ENCODE assay signal across 11 cellular contexts in genomic region chr2:202269585-202269984, GRCh38. TPM values are rescaled to one million over a fixed set of nuclear protein-coding genes. Genes with fewer than 3 reads are reported as not detected.
DNase-seq lines count a peak whose midpoint lies in the region; ATAC-seq, FAIRE-seq and TF ChIP-seq lines count a peak whose summit lies in the region.
"Had no signal": no experiment of that assay in that cellular context is flagged by ENCODE, and none has a peak within 500 bp of the region (broad histone marks: within the 10 kb centered on the region; RNA-seq: fewer than 3 reads in every experiment).

No MANE protein-coding gene starts in this region.

- H3K9me3 ChIP-seq in cardiac muscle cell (ENCODE audit: low read depth): no peaks in the 10 kb centered on the region
- peaks cover 0 to 8% (median 0%) of the 10 kb centered on the region in 12 donors for H3K9me3 ChIP-seq in heart left ventricle
- no peaks in the 10 kb centered on the region for H3K9me3 ChIP-seq in Panc1 (ENCODE audit: control insufficient read depth, insufficient read depth, low read depth, low read length)
- no peaks in the 10 kb centered on the region for H3K9me3 ChIP-seq in K562 (replicated peaks; ENCODE audit: control insufficient read depth, insufficient read depth, low read depth, low read length)
- H3K9me3 ChIP-seq: Caco-2 had no signal

- H3K9me3 Mint-ChIP-seq in stimulated activated naive CD8-positive, alpha-beta T cell treated with anti-CD3 and anti-CD28 coated beads, Interleukin-15, amount 100 ng/mL, for 72 hours: no peaks in the 10 kb centered on the region

- H3K36me3 ChIP-seq in cardiac muscle cell (peaks cover 3% of the 10 kb centered on the region), heart left ventricle (peaks cover 0 to under 1% (median 0%) of the 10 kb centered on the region in 9 donors), Panc1 (ENCODE audit: control insufficient read depth, insufficient read depth, low read length) (no peaks in the 10 kb centered on the region; the same call in 1 of the 2 replicates), K562 (ENCODE audit: control insufficient read depth, insufficient read depth, low read length) (peaks cover 44% of the 10 kb centered on the region; the same call in 2 of the 3 replicates)
- H3K36me3 ChIP-seq: heart right ventricle had no signal

- H4K20me1 ChIP-seq in K562 (replicated peaks; ENCODE audit: control insufficient read depth, insufficient read depth, low read length): peaks cover 45% of the 10 kb centered on the region

- BruUV-seq in Panc1 (replicated peaks; lab: Mats Ljungman, UMichigan) (no TSS peak), K562 (replicated peaks; lab: Mats Ljungman, UMichigan) (no TSS peak)

- H3K9me1 ChIP-seq in K562 (ENCODE audit: control insufficient read depth, insufficient read depth, low read length): no peaks in the 10 kb centered on the region

- peaks cover 5% of the 10 kb centered on the region for H3K4me1 ChIP-seq in cardiac muscle cell (ENCODE audit: low read depth)
- peaks cover 0 to 56% (median 20%) of the 10 kb centered on the region in 12 donors for H3K4me1 ChIP-seq in heart left ventricle
- peaks cover 32% of the 10 kb centered on the region for H3K4me1 ChIP-seq in Panc1 (ENCODE audit: control insufficient read depth, insufficient read depth, low read length)
- peaks cover 10 to 18% of the 10 kb centered on the region in 2 experiments for H3K4me1 ChIP-seq in K562 (replicated peaks in 1 of 2; ENCODE audit: control insufficient read depth in 2 of 2, insufficient read depth in 2 of 2, low read length in 2 of 2)

- TF ChIP-seq POLR2A in heart left ventricle (IDR thresholded peaks at IDR 0.05): no peak
- TF ChIP-seq POLR2A in K562 (conservative IDR thresholded peaks at IDR 0.05): no peak

- H3K4me2 ChIP-seq in K562 (ENCODE audit: insufficient read depth, low read length): peak overlapping the region; percentile 30

- no peaks in the 10 kb centered on the region for H3K27me3 ChIP-seq in cardiac muscle cell
- no peaks in the 10 kb centered on the region for H3K27me3 ChIP-seq in heart left ventricle
- no peaks in the 10 kb centered on the region for H3K27me3 ChIP-seq in Panc1 (ENCODE audit: control insufficient read depth, insufficient read depth, low read length)
- no peaks in the 10 kb centered on the region for H3K27me3 ChIP-seq in K562 (ENCODE audit: control insufficient read depth in 2 of 2, insufficient read depth in 2 of 2, low read length in 2 of 2)
- H3K27me3 ChIP-seq: heart right ventricle had no signal

- POLR2A ChIA-PET in Panc1 (lab: Charles Lee) (interaction anchor here (0.9 kb wide), 1 partner anchor 1037 kb away, joined by 4 read pairs; no protein-coding TSS in a partner anchor), K562 (lab: Yijun Ruan, JAX) (interaction anchor here (1.0 to 4.4 kb wide), 2 partner anchors 9 to 149 kb away, joined by 3 to 24 read pairs; no protein-coding TSS in a partner anchor)

- intact Hi-C loops in heart left ventricle (cut with DNase I) (loop anchor here in 1 of 10 donors (5.0 kb wide), 1 partner anchor 108 kb away; the partner anchor contains the start of gene BMPR2), Panc1 (cut with micrococcal nuclease; ENCODE audit: unreplicated experiment) (no loop called here), K562 (cut with micrococcal nuclease) (loop anchor here (5.0 kb wide), 1 partner anchor 47 kb away; no protein-coding TSS in a partner anchor)

- H3K27ac Mint-ChIP-seq in stimulated activated naive CD8-positive, alpha-beta T cell treated with anti-CD3 and anti-CD28 coated beads, Interleukin-15, amount 100 ng/mL, for 72 hours: peak overlapping the region in 1 of 2 donors; percentile 34

- DNase-seq in cardiac muscle cell (ENCODE audit: low read depth in 1 of 2, low spot score in 1 of 2) (no peak), heart left ventricle (no peak), Panc1 (ENCODE audit: low read depth, low spot score) (no peak), K562 (ENCODE audit: extremely low read depth in 1 of 4, low spot score in 3 of 4) (peak in 2 of 4 experiments; percentile 16 to 44), NCI-H1105 (lab: John Stamatoyannopoulos, UW) (no peak), urothelium cell line (ENCODE audit: low spot score) (no peak)
- no peak for DNase-seq in stimulated activated naive CD8-positive, alpha-beta T cell treated with anti-CD3 and anti-CD28 coated beads, Interleukin-15, amount 100 ng/mL, for 72 hours
- no peak for DNase-seq in stimulated activated CD8-positive, alpha-beta memory T cell treated with anti-CD3 and anti-CD28 coated beads, Interleukin-4, amount 100 ng/mL, for 48 hours
- DNase-seq: Caco-2, heart right ventricle, NCI-H1417 treated with DMSO at 0.1 percent for 48 hours had no signal

- H3K4me1 Mint-ChIP-seq in stimulated activated naive CD8-positive, alpha-beta T cell treated with anti-CD3 and anti-CD28 coated beads, Interleukin-15, amount 100 ng/mL, for 72 hours: peaks cover 32% of the 10 kb centered on the region

- ATAC-seq in heart left ventricle: no peak
- ATAC-seq in Panc1: no peak
- peak; percentile 21 for ATAC-seq in K562
- no peak for ATAC-seq in stimulated activated naive CD8-positive, alpha-beta T cell treated with anti-CD3 and anti-CD28 coated beads, Interleukin-15, amount 100 ng/mL, for 72 hours
- ATAC-seq: heart right ventricle had no signal

- peak overlapping the region; percentile 9 to 83; a peak in 3 of 4 replicates for H3K9ac ChIP-seq in K562 (ENCODE audit: insufficient read depth in 1 of 2, low read depth in 2 of 2, low read length in 2 of 2)

- TF ChIP-seq CTCF in cardiac muscle cell (IDR thresholded peaks at IDR 0.05; ENCODE audit: low read depth, low read length) (no peak), heart left ventricle (IDR thresholded peaks at IDR 0.05) (no peak), Panc1 (IDR thresholded peaks at IDR 0.05) (no peak), K562 (IDR thresholded peaks at IDR 0.05 in 2 of 3, conservative IDR thresholded peaks at IDR 0.05 in 1 of 3; ENCODE audit: insufficient read depth in 2 of 3, low read depth in 1 of 3, low read length in 3 of 3) (no peak)

- in situ Hi-C loops in Panc1 (cut with HindIII; ENCODE audit: low pct_unique_long_range_greater_than_20kb, low sequenced_read_pairs) (no loop called here), K562 (cut with MboI) (no loop called here)

- H3K27me3 Mint-ChIP-seq in stimulated activated naive CD8-positive, alpha-beta T cell treated with anti-CD3 and anti-CD28 coated beads, Interleukin-15, amount 100 ng/mL, for 72 hours: no peaks in the 10 kb centered on the region

- H2AFZ ChIP-seq in K562 (ENCODE audit: low read depth, low read length): no peak overlapping the region

- H3K4me3 ChIP-seq in cardiac muscle cell (no peak overlapping the region), heart left ventricle (no peak overlapping the region), Panc1 (ENCODE audit: low read depth in 2 of 2, low read length in 2 of 2) (peak overlapping the region in 1 of 2 experiments; percentile 100; a peak in 3 of 4 replicates), K562 (peak overlapping the region; percentile 99; the same call in 1 of the 2 replicates)
- H3K4me3 ChIP-seq: heart right ventricle had no signal

- CTCF ChIA-PET in Panc1 (lab: Charles Lee) (no interaction called here), K562 (lab: Yijun Ruan, JAX; ENCODE audit: low intra/inter-chr PET ratio) (no interaction called here)

- 78 to 85% (median 79%) methylated on average over 9 of the region's 9 CpGs for WGBS in heart left ventricle, 4 donors
- under 1% methylated on average over 8 of the region's 9 CpGs for WGBS in K562 (ENCODE audit: insufficient coverage, low coverage, missing lambda C conversion rate)

- peaks cover 94% of the 10 kb centered on the region for H3K79me2 ChIP-seq in K562 (ENCODE audit: control insufficient read depth, insufficient read depth, low read length)

- H3K4me3 Mint-ChIP-seq in stimulated activated naive CD8-positive, alpha-beta T cell treated with anti-CD3 and anti-CD28 coated beads, Interleukin-15, amount 100 ng/mL, for 72 hours: peak overlapping the region; percentile 57 to 73

- no peak for TF ChIP-seq RAD21 in K562 (CRISPR knock-in tag; conservative IDR thresholded peaks at IDR 0.05 in 1 of 2, IDR thresholded peaks at IDR 0.05 in 1 of 2)

- no peak for TF ChIP-seq EP300 in K562 (IDR thresholded peaks at IDR 0.05; ENCODE audit: low read length)

- FAIRE-seq in K562 (lab: Jason Lieb, UNC) (peak; percentile 19), urothelium cell line (lab: Jason Lieb, UNC) (no peak)

- H3K27ac ChIP-seq in cardiac muscle cell (peak overlapping the region; percentile 20), heart left ventricle (no peak overlapping the region), Panc1 (ENCODE audit: low read length) (peak overlapping the region; percentile 20), K562 (ENCODE audit: extremely low read depth, low read depth, low read length) (no peak overlapping the region)
- H3K27ac ChIP-seq: heart right ventricle had no signal

RNA-seq across cellular contexts. Expression of gene NOP58, which starts 4.0 kb away (rescaled TPM):
- 48.7 and 75.0 TPM in 2 replicates for total RNA-seq in cardiac muscle cell
- polyA plus RNA-seq in cardiac muscle cell: 66.3 and 72.8 TPM in 2 replicates
- 10 to 100 TPM; 12.9 to 26.6 (median 21.3) TPM for total RNA-seq in heart left ventricle
- polyA plus RNA-seq in heart left ventricle: 10 to 100 TPM; 24.3 to 32.6 TPM
- 119 TPM for total RNA-seq in Panc1 (2021; ENCODE audit: unreplicated experiment)
- polyA plus RNA-seq in Panc1 (2012; ENCODE audit: insufficient read length): 43.3 TPM
- 155 and 349 TPM in 2 replicates for total RNA-seq in K562 (2011; cell fraction: chromatin; rRNA removed; ENCODE audit: low replicate concordance)
- total RNA-seq in K562 (2011; cell fraction: nucleolus; rRNA removed): 120 and 122 TPM in 2 replicates
- total RNA-seq in K562 (2011; cell fraction: nucleoplasm; rRNA removed): 177 and 215 TPM in 2 replicates
- 120 and 132 TPM in 2 replicates for total RNA-seq in K562 (2014; rRNA removed)
- 208 and 241 TPM in 2 replicates for total RNA-seq in K562 (2014; rRNA removed; fragmentation: Illumina TruSeq; extraction: Trizol)
- 199 and 215 TPM in 2 replicates for total RNA-seq in K562 (2015; rRNA removed; fragmentation: Illumina TruSeq; extraction: Trizol)
- total RNA-seq in K562 (2021): 135 and 142 TPM in 2 replicates
- polyA plus RNA-seq in K562 (2011; rRNA removed): 113 and 163 TPM in 2 replicates
- polyA plus RNA-seq in K562 (2011; cell fraction: cytosol; rRNA removed): 21.2 and 37.2 TPM in 2 replicates
- 126 and 156 TPM in 2 replicates for polyA plus RNA-seq in K562 (2011; cell fraction: nucleus; rRNA removed)
- polyA plus RNA-seq in K562 (2012): 82.7 and 115 TPM in 2 replicates
- 193 and 218 TPM in 2 replicates for polyA plus RNA-seq in K562 (2014; fragmentation: Illumina TruSeq; extraction: Trizol)
- 100 to 1,000 TPM; 290 to 332 TPM for polyA plus RNA-seq in K562 (2014; fragmentation: Nextera tagmentation; extraction: Ambion mirVana)
- 185 and 192 TPM in 2 replicates for polyA plus RNA-seq in K562 (2014; rRNA removed)
- 172 and 179 TPM in 2 replicates for polyA minus RNA-seq in K562 (2011; rRNA and poly(A)+ RNA removed)
- 62.0 and 66.5 TPM in 2 replicates for polyA minus RNA-seq in K562 (2011; cell fraction: cytosol; rRNA and poly(A)+ RNA removed)
- 157 and 226 TPM in 2 replicates for polyA minus RNA-seq in K562 (2011; cell fraction: nucleus; rRNA and poly(A)+ RNA removed)

RNA-seq across cellular contexts. Expression of gene SUMO1, which starts 31.2 kb away (rescaled TPM):
- total RNA-seq in cardiac muscle cell: 80.9 and 94.6 TPM in 2 replicates
- polyA plus RNA-seq in cardiac muscle cell: 202 and 217 TPM in 2 replicates
- 10 to 100 TPM; 43.5 to 75.2 (median 65.3) TPM for total RNA-seq in heart left ventricle
- polyA plus RNA-seq in heart left ventricle: 10 to 100 TPM; 63.8 to 87.9 TPM
- 137 TPM for total RNA-seq in Panc1 (2021; ENCODE audit: unreplicated experiment)
- polyA plus RNA-seq in Panc1 (2012; ENCODE audit: insufficient read length): 109 TPM
- 5.2 and 14.5 TPM in 2 replicates for total RNA-seq in K562 (2011; cell fraction: chromatin; rRNA removed; ENCODE audit: low replicate concordance)
- 4.6 and 4.7 TPM in 2 replicates for total RNA-seq in K562 (2011; cell fraction: nucleolus; rRNA removed)
- total RNA-seq in K562 (2011; cell fraction: nucleoplasm; rRNA removed): 12.6 and 18.8 TPM in 2 replicates
- 63.7 and 67.3 TPM in 2 replicates for total RNA-seq in K562 (2014; rRNA removed)
- 110 and 126 TPM in 2 replicates for total RNA-seq in K562 (2014; rRNA removed; fragmentation: Illumina TruSeq; extraction: Trizol)
- total RNA-seq in K562 (2015; rRNA removed; fragmentation: Illumina TruSeq; extraction: Trizol): 82.8 and 92.0 TPM in 2 replicates
- total RNA-seq in K562 (2021): 67.5 and 70.0 TPM in 2 replicates
- polyA plus RNA-seq in K562 (2011; rRNA removed): 63.1 and 84.6 TPM in 2 replicates
- polyA plus RNA-seq in K562 (2011; cell fraction: cytosol; rRNA removed): 11.1 and 31.6 TPM in 2 replicates
- 8.5 and 18.8 TPM in 2 replicates for polyA plus RNA-seq in K562 (2011; cell fraction: nucleus; rRNA removed)
- 67.5 and 110 TPM in 2 replicates for polyA plus RNA-seq in K562 (2012)
- 117 and 140 TPM in 2 replicates for polyA plus RNA-seq in K562 (2014; fragmentation: Illumina TruSeq; extraction: Trizol)
- polyA plus RNA-seq in K562 (2014; fragmentation: Nextera tagmentation; extraction: Ambion mirVana): 100 to 1,000 TPM; 279 to 292 TPM
- polyA plus RNA-seq in K562 (2014; rRNA removed): 79.6 and 83.2 TPM in 2 replicates
- polyA minus RNA-seq in K562 (2011; rRNA and poly(A)+ RNA removed): 50.1 and 50.8 TPM in 2 replicates
- 23.3 and 28.9 TPM in 2 replicates for polyA minus RNA-seq in K562 (2011; cell fraction: cytosol; rRNA and poly(A)+ RNA removed)
- polyA minus RNA-seq in K562 (2011; cell fraction: nucleus; rRNA and poly(A)+ RNA removed): 4.3 and 9.1 TPM in 2 replicates

Comparison
In these comparisons a context has a peak if more than half of its experiments do, and no peak if none do; other contexts are left out.
1. H3K27ac ChIP-seq: peak in cardiac muscle cell (single experiment) and Panc1 (single experiment); none in heart left ventricle (0 of 12) and K562 (single experiment).